26 cellular contexts compared by ENCODE assay signal in genomic region chrX:45352588-45352987, GRCh38.
"Had no signal": no experiment of that assay in that cellular context is flagged by ENCODE, and none has a peak within 500 bp of the region (broad histone marks: within the 10 kb centered on the region; RNA-seq: fewer than 3 reads in every experiment).

No MANE protein-coding gene starts in this region.

- H3K36me3 ChIP-seq: cardiac muscle cell, right atrium auricular region, spleen, transverse colon had no signal

- H3K79me2 ChIP-seq: parathyroid adenoma had no signal

- H3K9me3 ChIP-seq: testis, transverse colon had no signal

- H3K4me1 ChIP-seq: parathyroid adenoma, right atrium auricular region, spleen, testis, transverse colon had no signal

- H3K4me3 ChIP-seq: cardiac muscle cell, coronary artery, dorsolateral prefrontal cortex, right atrium auricular region, spleen, testis, transverse colon had no signal

- H3K27me3 ChIP-seq: cardiac muscle cell, right atrium auricular region, spleen, testis, transverse colon had no signal

- DNase-seq: activated CD4-positive, alpha-beta T cell treated with anti-CD3 and anti-CD28 coated beads, Interleukin-2, amount 50 U/mL, for 1 hour; activated CD8-positive, alpha-beta T cell treated with anti-CD3 and anti-CD28 coated beads for 36 hours; activated naive CD4-positive, alpha-beta T cell; activated T-cell treated with anti-CD3 and anti-CD28 coated beads, Interleukin-2, amount 50 U/mL, for 4 hours; anterior cingulate cortex; cerebellar nuclear complex; dorsolateral prefrontal cortex; effector memory CD4-positive, alpha-beta T cell; erythroblast; foreskin melanocyte; islet precursor cell; left cardiac atrium; mammary epithelial cell; midbrain; naive thymus-derived CD4-positive, alpha-beta T cell; spleen; stimulated activated naive CD4-positive, alpha-beta T cell treated with Interleukin-2 at 50 U/mL for 16 hours; T-helper 17 cell; T1000; testis; transverse colon had no signal

- H3K9ac ChIP-seq: parathyroid adenoma had no signal

- H2AFZ ChIP-seq: parathyroid adenoma had no signal

- H3K27ac ChIP-seq: cardiac muscle cell, dorsolateral prefrontal cortex, parathyroid adenoma, right atrium auricular region, spleen, testis, transverse colon had no signal

- ATAC-seq: activated CD8-positive, alpha-beta T cell treated with anti-CD3 and anti-CD28 coated beads for 36 hours; activated naive CD4-positive, alpha-beta T cell treated with anti-CD3 and anti-CD28 coated beads, Interleukin-2, amount 50 U/mL, for 72 hours; activated T-cell treated with anti-CD3 and anti-CD28 coated beads, Interleukin-2, amount 50 U/mL, for 4 hours; naive thymus-derived CD4-positive, alpha-beta T cell; T-helper 17 cell had no signal
